In genomic region chr18:76967299-76967698, GRCh38 we compare ENCODE assay signal across 7 cellular contexts.
DNase-seq lines count a peak whose midpoint lies in the region; FAIRE-seq and TF ChIP-seq lines count a peak whose summit lies in the region.
"Not testable (repeated sequence)": the region's sequence is repeated elsewhere in the genome, so short reads cannot be mapped to it uniquely, and the experiment has no call there.

No MANE protein-coding gene starts in this region.

- not testable (repeated sequence) for H2AFZ ChIP-seq in OCI-LY1 (ENCODE audit: low read length)

- H3K4me1 ChIP-seq in HUES48 (ENCODE audit: control insufficient read depth, insufficient read depth, low read length) (peaks cover 49% of the 10 kb centered on the region), OCI-LY1 (ENCODE audit: insufficient read depth, low read length, severe bottlenecking) (peaks cover 52% of the 10 kb centered on the region), iPS-15b (ENCODE audit: control insufficient read depth, insufficient read depth, low read length) (peaks cover 34% of the 10 kb centered on the region)
- H3K4me1 ChIP-seq in mesendoderm (ENCODE audit: control insufficient read depth, low read depth, low read length) = not testable (repeated sequence)

- not testable (repeated sequence) for H2BK5ac ChIP-seq in mesendoderm (ENCODE audit: low read length)

- not testable (repeated sequence) for H2BK15ac ChIP-seq in mesendoderm (replicated peaks; ENCODE audit: low read depth)

- H4K20me1 ChIP-seq in OCI-LY1 (ENCODE audit: insufficient read depth, low read length) = not testable (repeated sequence)

- H3K9me2 ChIP-seq in OCI-LY1 (ENCODE audit: low read depth, low read length) = not testable (repeated sequence)

- H4K5ac ChIP-seq in mesendoderm (ENCODE audit: low read length) = not testable (repeated sequence)

- not testable (repeated sequence) for H3K4me3 ChIP-seq in HUES48 (ENCODE audit: low read depth, low read length); OCI-LY1 (ENCODE audit: low read depth, low read length, poor library complexity, severe bottlenecking); mesendoderm (ENCODE audit: low read length)
- H3K4me3 ChIP-seq in iPS-15b (ENCODE audit: low read depth, low read length) = peak overlapping the region; percentile 11

- not testable (repeated sequence) for H2AK5ac ChIP-seq in mesendoderm (ENCODE audit: low read length)

- H4K8ac ChIP-seq in mesendoderm (ENCODE audit: low read depth, low read length) = not testable (repeated sequence)

- not testable (repeated sequence) for H3K4ac ChIP-seq in mesendoderm (ENCODE audit: low read depth, low read length)

- H3K36me3 ChIP-seq in HUES48 (ENCODE audit: control insufficient read depth, insufficient read depth, low read length); iPS-15b (ENCODE audit: control insufficient read depth, insufficient read depth, low read length); mesendoderm (ENCODE audit: control insufficient read depth, insufficient read depth, low read length): not testable (repeated sequence)
- peaks cover 31% of the 10 kb centered on the region for H3K36me3 ChIP-seq in OCI-LY1 (ENCODE audit: insufficient read depth, low read length)

- H3K23ac ChIP-seq in mesendoderm (ENCODE audit: low read length) = not testable (repeated sequence)

- not testable (repeated sequence) for TF ChIP-seq CTCF in OCI-LY1 (IDR thresholded peaks at IDR 0.05; ENCODE audit: low read length)

- H3K27ac ChIP-seq in HUES48 (ENCODE audit: low read depth, low read length) (peak overlapping the region; percentile 89), OCI-LY1 (ENCODE audit: low read depth, low read length, poor library complexity, severe bottlenecking) (peak overlapping the region; percentile 60)
- not testable (repeated sequence) for H3K27ac ChIP-seq in mesendoderm (ENCODE audit: low read depth, low read length)

- not testable (repeated sequence) for H3K79me1 ChIP-seq in mesendoderm (ENCODE audit: low read length)

- H3F3A ChIP-seq in OCI-LY1 (ENCODE audit: insufficient read depth, low read length) = not testable (repeated sequence)

- not testable (repeated sequence) for DNase-seq in GM18507 (ENCODE audit: extremely low spot score, insufficient read length, low read depth)
- DNase-seq in mesendoderm = peak; percentile 14

- not testable (repeated sequence) for H3K18ac ChIP-seq in mesendoderm (ENCODE audit: low read length)

- not testable (repeated sequence) for H3K9me3 ChIP-seq in HUES48 (ENCODE audit: control insufficient read depth, insufficient read depth, low read length); OCI-LY1 (ENCODE audit: low read length); iPS-15b (ENCODE audit: control insufficient read depth, insufficient read depth, low read length)

- not testable (repeated sequence) for H3K4me2 ChIP-seq in OCI-LY1 (ENCODE audit: low read length); mesendoderm (ENCODE audit: low read length)

- H3K56ac ChIP-seq in mesendoderm (ENCODE audit: low read length) = not testable (repeated sequence)

- not testable (repeated sequence) for H3K79me2 ChIP-seq in OCI-LY1 (ENCODE audit: insufficient read depth, low read length); mesendoderm (ENCODE audit: control insufficient read depth, insufficient read depth, low read length)

- H3K27me3 ChIP-seq in HUES48 (ENCODE audit: control insufficient read depth, insufficient read depth, low read length); OCI-LY1 (ENCODE audit: insufficient read depth, low read length); iPS-15b (ENCODE audit: control insufficient read depth, insufficient read depth, low read length); mesendoderm (ENCODE audit: insufficient read depth, low read length, poor library complexity): not testable (repeated sequence)

- H2BK120ac ChIP-seq in mesendoderm (ENCODE audit: low read depth, low read length) = not testable (repeated sequence)

- FAIRE-seq in A204.1 (lab: Jason Lieb, UNC) (peak; percentile 51), GM18507 (lab: Jason Lieb, UNC) (peak; percentile 87), colon (lab: Jason Lieb, UNC) (peak; percentile 92)

- peak overlapping the region; percentile 58; the same call in 1 of the 2 replicates for H3K9ac ChIP-seq in HUES48 (ENCODE audit: low read depth, low read length)
- not testable (repeated sequence) for H3K9ac ChIP-seq in OCI-LY1 (ENCODE audit: low read length); iPS-15b (ENCODE audit: low read depth, low read length); mesendoderm (ENCODE audit: low read length)
